Comparison of ENCODE assay signal across 1 cellular context in genomic region chr3:190562866-190563525, GRCh38.
TF ChIP-seq lines count a peak whose summit lies in the region.

No MANE protein-coding gene starts in this region.

TF ChIP-seq in HepG2, 621 proteins besides CTCF, POLR2A, EP300 and RAD21:
- TF ChIP-seq RFXANK (CRISPR knock-in tag; IDR thresholded peaks at IDR 0.05) (no peak), ZNF121 (CRISPR knock-in tag; IDR thresholded peaks at IDR 0.05) (peak; percentile 54; the same call in 1 of the 2 replicates)
